1 cellular context compared by ENCODE assay signal in the genomic region with DNA sequence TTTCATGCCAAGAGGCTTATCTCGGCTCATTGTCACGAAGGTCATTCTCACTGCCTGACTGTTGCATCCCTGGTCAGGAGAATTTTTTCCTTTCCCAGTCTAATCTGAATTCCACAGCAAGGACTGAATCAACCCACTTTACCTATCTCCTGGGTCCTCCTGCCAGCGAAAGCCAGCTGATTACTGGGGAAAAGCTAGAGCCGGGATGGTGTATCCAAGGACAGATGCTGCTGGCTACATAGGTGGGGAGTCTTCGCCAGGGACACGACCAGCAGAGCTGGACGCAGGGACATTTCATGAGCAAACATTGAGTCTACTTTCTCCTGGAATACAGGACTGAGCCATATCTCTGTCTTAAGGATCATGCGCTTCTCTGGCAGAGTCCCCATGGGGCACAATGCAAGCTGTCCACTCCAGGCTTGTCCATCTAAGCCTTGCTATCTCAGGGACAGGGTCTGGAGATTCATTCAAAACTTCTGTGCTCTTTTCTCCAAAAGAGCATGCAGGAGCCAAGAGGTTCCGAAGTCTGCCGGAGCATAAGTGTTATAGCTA.
A peak's percentile ranks its signal among the peaks of the same experiment; 100 is the strongest.
TF ChIP-seq lines count a peak whose summit lies in the region.

No MANE protein-coding gene starts in this region.

TF ChIP-seq in H1, 55 proteins besides CTCF, POLR2A, EP300 and RAD21:
- TF ChIP-seq BCL11A (IDR thresholded peaks at IDR 0.05; ENCODE audit: low read depth in 2 of 2, low read length in 2 of 2) (no peak), EZH2 (IDR thresholded peaks at IDR 0.05; ENCODE audit: low read depth, low read length, severe bottlenecking) (peak; percentile 85), SUZ12 (IDR thresholded peaks at IDR 0.05; ENCODE audit: low read length) (peak; percentile 88), CREB1 (IDR thresholded peaks at IDR 0.05) (no peak), CHD2 (IDR thresholded peaks at IDR 0.05; ENCODE audit: low read length) (no peak)
- TF ChIP-seq, protein P1, sequence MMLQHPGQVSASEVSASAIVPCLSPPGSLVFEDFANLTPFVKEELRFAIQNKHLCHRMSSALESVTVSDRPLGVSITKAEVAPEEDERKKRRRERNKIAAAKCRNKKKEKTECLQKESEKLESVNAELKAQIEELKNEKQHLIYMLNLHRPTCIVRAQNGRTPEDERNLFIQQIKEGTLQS (IDR thresholded peaks at IDR 0.05; ENCODE audit: insufficient read depth, low read depth, low read length) = no peak
TF ChIP-seq in H1: peak in this region for 2.
